1 cellular context compared by ENCODE assay signal in genomic region chr12:26239508-26240328, GRCh38.
TF ChIP-seq lines count a peak whose summit lies in the region.

No MANE protein-coding gene starts in this region.

TF ChIP-seq in HepG2, 621 proteins besides CTCF, POLR2A, EP300 and RAD21 (continued from another document and continues in another):
- TF ChIP-seq ZNF709 (CRISPR knock-in tag; IDR thresholded peaks at IDR 0.05) (no peak), ATF3 (CRISPR knock-in tag; IDR thresholded peaks at IDR 0.05) (no peak), NR0B2 (CRISPR knock-in tag; IDR thresholded peaks at IDR 0.05) (no peak), HDAC6 (IDR thresholded peaks at IDR 0.05; ENCODE audit: low read depth, low read length) (no peak), SOX6 (IDR thresholded peaks at IDR 0.05) (no peak), SOX6 (CRISPR knock-in tag; IDR thresholded peaks at IDR 0.05) (peak; percentile 94), CENPBD1 (CRISPR knock-in tag; IDR thresholded peaks at IDR 0.05; ENCODE audit: borderline replicate concordance, low read depth) (no peak), ZHX2 (IDR thresholded peaks at IDR 0.05; ENCODE audit: low read depth) (no peak), ZHX2 (CRISPR knock-in tag; IDR thresholded peaks at IDR 0.05; ENCODE audit: borderline replicate concordance) (no peak), NBN (conservative IDR thresholded peaks at IDR 0.05) (no peak), FOXP4 (CRISPR knock-in tag; IDR thresholded peaks at IDR 0.05) (peak; percentile 38), BRD4 (CRISPR knock-in tag; IDR thresholded peaks at IDR 0.05) (no peak), ZNF101 (CRISPR knock-in tag; IDR thresholded peaks at IDR 0.05; ENCODE audit: borderline replicate concordance, low read depth) (no peak), ZNF138 (CRISPR knock-in tag; IDR thresholded peaks at IDR 0.05; ENCODE audit: low read depth) (no peak), JDP2 (CRISPR knock-in tag; IDR thresholded peaks at IDR 0.05; ENCODE audit: borderline replicate concordance) (no peak), RAD51 (IDR thresholded peaks at IDR 0.05; ENCODE audit: borderline replicate concordance) (no peak), SNAPC4 (CRISPR knock-in tag; IDR thresholded peaks at IDR 0.05) (no peak), SCMH1 (CRISPR knock-in tag; IDR thresholded peaks at IDR 0.05; ENCODE audit: borderline replicate concordance) (no peak), TRIM24 (CRISPR knock-in tag; IDR thresholded peaks at IDR 0.05) (no peak), ZNF788 (CRISPR knock-in tag; IDR thresholded peaks at IDR 0.05; ENCODE audit: borderline replicate concordance) (no peak), NR2F6 (IDR thresholded peaks at IDR 0.05) (peak; percentile 29; the same call in 1 of the 2 replicates), NR2F6 (CRISPR knock-in tag; IDR thresholded peaks at IDR 0.05) (no peak), TEF (CRISPR knock-in tag; IDR thresholded peaks at IDR 0.05) (peak; percentile 60; the same call in 1 of the 2 replicates), ZNF431 (CRISPR knock-in tag; IDR thresholded peaks at IDR 0.05; ENCODE audit: borderline replicate concordance, low read depth) (no peak), GATAD1 (CRISPR knock-in tag; IDR thresholded peaks at IDR 0.05) (no peak), MLX (CRISPR knock-in tag; IDR thresholded peaks at IDR 0.05) (no peak), LRRFIP1 (CRISPR knock-in tag; conservative IDR thresholded peaks at IDR 0.05) (no peak), ZNF615 (CRISPR knock-in tag; IDR thresholded peaks at IDR 0.05; ENCODE audit: borderline replicate concordance) (no peak), NCOA2 (CRISPR knock-in tag; IDR thresholded peaks at IDR 0.05) (peak; percentile 37; the same call in 1 of the 2 replicates), ZBTB34 (CRISPR knock-in tag; IDR thresholded peaks at IDR 0.05) (0 out of 2 replicates have a peak, but pooled peaks have one; percentile 30), ZBTB49 (CRISPR knock-in tag; IDR thresholded peaks at IDR 0.05; ENCODE audit: borderline replicate concordance) (no peak), KDM4B (CRISPR knock-in tag; IDR thresholded peaks at IDR 0.05) (no peak), POLR2AphosphoS2 (IDR thresholded peaks at IDR 0.05; ENCODE audit: low read depth, low read length) (no peak)
